8 cellular contexts compared by ENCODE assay signal in genomic region chr10:78033623-78034470, GRCh38. TPM values are rescaled to one million over a fixed set of nuclear protein-coding genes. Genes with fewer than 3 reads are reported as not detected.
DNase-seq lines count a peak whose midpoint lies in the region; ATAC-seq, FAIRE-seq and TF ChIP-seq lines count a peak whose summit lies in the region.

TSS of gene RPS24 (plus strand) at chr10:78033863. CDS start at chr10:78033902, 39 bp downstream.

- H3K9me3 ChIP-seq in adrenal gland (replicated peaks in 1 of 3) (no peaks in the 10 kb centered on the region), heart left ventricle (no peaks in the 10 kb centered on the region)

- DNase-seq in GM12892 (ENCODE audit: insufficient read length) (peak; percentile 79), NCI-H146 (lab: John Stamatoyannopoulos, UW) (peak; percentile 98), T-helper 1 cell (peak; percentile 84 to 97 (median 92)), adrenal gland (peak; percentile 94 to 99 (median 97)), heart left ventricle (peak; percentile 94 to 97 (median 95)), pons (ENCODE audit: low spot score) (peak; percentile 96), type B pancreatic cell (ENCODE audit: extremely low spot score, unreplicated experiment) (peak; percentile 96)

- H3K4me3 ChIP-seq in adrenal gland (peak within 1 kb of the TSS; percentile 19 to 76 (median 57)), heart left ventricle (peak within 1 kb of the TSS; percentile 58 to 92 (median 79))

- WGBS in adrenal gland, 4 donors = 0 to 1% (median 0%) methylated on average over 23 to 55 of the region's 55 CpGs
- WGBS in heart left ventricle, 4 donors = 0 to 1% (median 1%) methylated on average over 42 to 55 of the region's 55 CpGs

- peaks cover 6% of the 10 kb centered on the region for H3K9me3 Mint-ChIP-seq in type B pancreatic cell

- peaks cover 47% of the 10 kb centered on the region for H3K4me1 Mint-ChIP-seq in type B pancreatic cell (ENCODE audit: unreplicated experiment)

- peaks cover 34% of the 10 kb centered on the region for H3K36me3 Mint-ChIP-seq in type B pancreatic cell

- intact Hi-C loops in adrenal gland (cut with DNase I) = no loop called here
- intact Hi-C loops in heart left ventricle (cut with DNase I) = loop anchor here in 2 of 10 donors (5.0 to 10.0 kb wide), 2 partner anchors 941 to 1038 kb away; no protein-coding TSS in a partner anchor

- peak within 1 kb of the TSS; percentile 84 for H3K27ac Mint-ChIP-seq in type B pancreatic cell

- ATAC-seq in HG02852 (IDR thresholded peaks at IDR 0.05; ENCODE audit: unreplicated experiment) (peak; percentile 82), heart left ventricle (peak; percentile 95 to 97 (median 96))

- peak in 1 of 6 experiments; percentile 1 for TF ChIP-seq CTCF in adrenal gland (IDR thresholded peaks at IDR 0.05)
- no peak for TF ChIP-seq CTCF in heart left ventricle (IDR thresholded peaks at IDR 0.05)
- peak; percentile 16 for TF ChIP-seq CTCF in type B pancreatic cell (conservative IDR thresholded peaks at IDR 0.05)

- FAIRE-seq in GM12892 (lab: Jason Lieb, UNC) = peak; percentile 78

- no peaks in the 10 kb centered on the region for H3K27me3 ChIP-seq in adrenal gland
- H3K27me3 ChIP-seq in heart left ventricle = no peaks in the 10 kb centered on the region

- peaks cover 12 to 51% of the 10 kb centered on the region in 2 donors for H3K4me1 ChIP-seq in adrenal gland (replicated peaks in 1 of 2)
- peaks cover 5 to 53% (median 17%) of the 10 kb centered on the region in 12 donors for H3K4me1 ChIP-seq in heart left ventricle

- H3K4me3 Mint-ChIP-seq in type B pancreatic cell = peak within 1 kb of the TSS; percentile 87

- H3K36me3 ChIP-seq in adrenal gland (replicated peaks in 1 of 2) (peaks cover 0 to 37% of the 10 kb centered on the region in 2 donors), heart left ventricle (peaks cover 0 to 41% (median 38%) of the 10 kb centered on the region in 9 donors)

- H3K27ac ChIP-seq in adrenal gland (peak within 1 kb of the TSS in 4 of 5 donors; percentile 19 to 75 (median 66)), heart left ventricle (peak within 1 kb of the TSS; percentile 1 to 85 (median 71))

- H3K27me3 Mint-ChIP-seq in type B pancreatic cell = no peaks in the 10 kb centered on the region

- TF ChIP-seq POLR2A in GM12892 (IDR thresholded peaks at IDR 0.05; ENCODE audit: low read depth, low read length) (peak; percentile 99), adrenal gland (IDR thresholded peaks at IDR 0.05) (peak; percentile 76 to 85), heart left ventricle (IDR thresholded peaks at IDR 0.05) (peak; percentile 16 to 80)

RNA-seq across cellular contexts. Expression of gene RPS24, which starts in this region (rescaled TPM):
- polyA plus RNA-seq in GM12892 (2012; ENCODE audit: missing spikeins) = 4,870 TPM
- total RNA-seq in adrenal gland = 1,000 to 10,000 TPM; 1,129 to 2,121 (median 1,401) TPM
- 1,000 to 10,000 TPM; 3,413 to 4,974 (median 3,878) TPM for polyA plus RNA-seq in adrenal gland
- total RNA-seq in heart left ventricle = 1,000 to 10,000 TPM in 2 of 9 donors, 100 to 1,000 TPM in 7; 683 to 1,164 (median 896) TPM
- polyA plus RNA-seq in heart left ventricle = 1,000 to 10,000 TPM; 3,016 to 3,748 TPM
- total RNA-seq in type B pancreatic cell (ENCODE audit: low replicate concordance) = 1,810 and 1,836 TPM in 2 replicates

Comparison
In these comparisons a context has a peak if more than half of its experiments do, and no peak if none do; other contexts are left out.
1. Peak in every context shown above with its lines: DNase-seq, ATAC-seq, H3K4me3 ChIP-seq and H3K27ac ChIP-seq.
2. POLR2A ChIP-seq: peak in every context shown above with its lines; median percentile 99 in GM12892; 80 in adrenal gland; 48 in heart left ventricle.